Comparison of ENCODE assay signal across 8 cellular contexts in genomic region chr3:53130179-53131135, GRCh38. TPM values are rescaled to one million over a fixed set of nuclear protein-coding genes. Genes with fewer than 3 reads are reported as not detected.
DNase-seq lines count a peak whose midpoint lies in the region; ATAC-seq and TF ChIP-seq lines count a peak whose summit lies in the region.

Gene RFT1, minus strand, starts transcription at chr3:53130435. Its CDS starts 35 bp downstream, at chr3:53130400.

- DNase-seq in AG04450 (ENCODE audit: low read depth, low spot score) (peak; percentile 84), NCI-H446 treated with DMSO at 0.1 percent for 48 hours (lab: John Stamatoyannopoulos, UW) (peak; percentile 74), iris pigment epithelial cell (ENCODE audit: low read depth) (peak; percentile 96)
- DNase-seq in central memory CD8-positive, alpha-beta T cell (ENCODE audit: low spot score in 2 of 2), result peak; percentile 98
- peak; percentile 96 to 99 for DNase-seq in stimulated activated CD4-positive, alpha-beta T cell treated with anti-CD3 and anti-CD28 coated beads, Interleukin-12 subunit alpha, Interleukin-12 subunit beta, amount 100 ng/mL, for 24 hours (ENCODE audit: low read depth in 2 of 2)

- CTCF ChIA-PET in AG04450 (lab: Charles Lee), result interaction anchor here (0.5 to 2.9 kb wide), 4 partner anchors 16 to 137 kb away, joined by 3 to 20 read pairs (median 5); no protein-coding TSS in a partner anchor

- peak within 1 kb of the TSS; percentile 87 for H3K4me3 Mint-ChIP-seq in central memory CD8-positive, alpha-beta T cell

- peaks cover 18% of the 10 kb centered on the region for H3K36me3 Mint-ChIP-seq in central memory CD8-positive, alpha-beta T cell (ENCODE audit: insufficient read depth)

- ATAC-seq in GM18909 (IDR thresholded peaks at IDR 0.05; ENCODE audit: poor library complexity, unreplicated experiment), result peak; percentile 79
- peak; percentile 86 for ATAC-seq in HG03175 (IDR thresholded peaks at IDR 0.05; ENCODE audit: unreplicated experiment)
- peak; percentile 94 to 95 for ATAC-seq in activated CD4-positive, CD25-positive, alpha-beta regulatory T cell treated with anti-CD3 and anti-CD28 coated beads, Interleukin-2, amount 50 U/mL, for 24 hours
- ATAC-seq in central memory CD8-positive, alpha-beta T cell (replicated peaks; ENCODE audit: extremely low read depth, poor library complexity, severe bottlenecking), result peak; percentile 94

- TF ChIP-seq CTCF in AG04450 (IDR thresholded peaks at IDR 0.05; ENCODE audit: low read depth, low read length), result peak; percentile 15

- peak within 1 kb of the TSS; percentile 97 for H3K27ac Mint-ChIP-seq in central memory CD8-positive, alpha-beta T cell (ENCODE audit: low read depth)

- POLR2A ChIA-PET in AG04450 (lab: Yijun Ruan, JAX), result no interaction called here

- H3K27me3 Mint-ChIP-seq in central memory CD8-positive, alpha-beta T cell, result no peaks in the 10 kb centered on the region

- H3K27me3 ChIP-seq in AG04450 (ENCODE audit: control insufficient read depth, insufficient read depth, low read length), result no peaks in the 10 kb centered on the region

- H3K4me1 Mint-ChIP-seq in central memory CD8-positive, alpha-beta T cell, result peaks cover 24% of the 10 kb centered on the region

- H3K9me3 Mint-ChIP-seq in central memory CD8-positive, alpha-beta T cell, result no peaks in the 10 kb centered on the region

- H3K4me3 ChIP-seq in AG04450 (ENCODE audit: low read depth, low read length), result peak within 1 kb of the TSS; percentile 96

- peak within 1 kb of the TSS; percentile 82 for H3K27ac ChIP-seq in AG04450 (ENCODE audit: low read depth, low read length)

- no peaks in the 10 kb centered on the region; the same call in 1 of the 2 replicates for H3K9me3 ChIP-seq in AG04450 (ENCODE audit: control insufficient read depth, insufficient read depth, low read length)

RNA-seq across cellular contexts. Expression of gene RFT1, which starts in this region (rescaled TPM):
- 24.7 and 26.4 TPM in 2 replicates for polyA plus RNA-seq in AG04450 (2011; rRNA removed)
- 34.3 and 48.3 TPM in 2 replicates for polyA minus RNA-seq in AG04450 (2011; rRNA and poly(A)+ RNA removed)

Comparison
In these comparisons a context has a peak if more than half of its experiments do, and no peak if none do; other contexts are left out.
1. Peak in every context shown above with its lines: DNase-seq, ATAC-seq, H3K4me3 ChIP-seq and H3K27ac ChIP-seq.